ENCODE assay signal across 12 cellular contexts in the genomic region with DNA sequence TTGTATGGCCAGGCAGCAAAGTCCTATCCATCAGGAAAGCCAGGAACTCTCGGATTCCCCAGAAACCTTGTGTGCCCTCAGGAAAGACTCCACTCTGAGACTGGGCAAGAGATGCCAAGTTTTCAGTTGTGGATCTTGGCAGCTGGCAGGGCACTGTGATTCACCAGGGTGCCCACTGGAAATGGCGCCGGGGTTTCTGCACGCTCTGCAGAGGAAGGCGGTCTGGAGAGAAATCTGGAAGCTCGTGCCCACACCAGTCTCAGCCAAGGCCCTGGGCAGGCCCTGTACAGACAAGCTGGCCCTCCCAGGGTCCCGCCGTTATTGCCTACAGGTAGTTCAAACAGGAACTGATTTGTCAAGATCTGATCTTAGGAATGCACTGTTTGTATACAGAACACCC. TPM values are rescaled to one million over a fixed set of nuclear protein-coding genes. Genes with fewer than 3 reads are reported as not detected.
DNase-seq lines count a peak whose midpoint lies in the region; ATAC-seq and TF ChIP-seq lines count a peak whose summit lies in the region.
"Had no signal": no experiment of that assay in that cellular context is flagged by ENCODE, and none has a peak within 500 bp of the region (broad histone marks: within the 10 kb centered on the region; RNA-seq: fewer than 3 reads in every experiment).

No MANE protein-coding gene starts in this region.

- peak overlapping the region; percentile 84 for H3K27ac ChIP-seq in epithelial cell of prostate

- no peak for DNase-seq in activated CD4-positive, alpha-beta memory T cell treated with anti-CD3 and anti-CD28 coated beads for 36 hours
- DNase-seq in activated CD4-positive, alpha-beta memory T cell treated with anti-CD3 and anti-CD28 coated beads, Interleukin-2, amount 10 ng/mL, durations not matched to agents 7 days and 5 days: no peak
- peak; percentile 22 for DNase-seq in epithelial cell of prostate (ENCODE audit: low read depth, low spot score)
- DNase-seq in neural crest cell (ENCODE audit: low read depth, low spot score): no peak
- no peak for DNase-seq in type B pancreatic cell (ENCODE audit: extremely low spot score, unreplicated experiment)
- DNase-seq in activated T-cell treated with anti-CD3 and anti-CD28 coated beads, Interleukin-2, amount 50 U/mL, for 4 hours: no peak
- no peak for DNase-seq in SHP77 treated with DMSO at 0.1 percent for 48 hours (lab: John Stamatoyannopoulos, UW)
- DNase-seq in middle frontal gyrus (ENCODE audit: extremely low spot score, low spot score): no peak
- DNase-seq: ACHN, NCI-H69 had no signal

- H3K36me3 Mint-ChIP-seq in activated CD4-positive, alpha-beta memory T cell treated with anti-CD3 and anti-CD28 coated beads for 36 hours: peaks cover 7% of the 10 kb centered on the region
- H3K36me3 Mint-ChIP-seq in activated CD4-positive, alpha-beta memory T cell treated with anti-CD3 and anti-CD28 coated beads, Interleukin-2, amount 10 ng/mL, durations not matched to agents 7 days and 5 days (ENCODE audit: low read depth): peaks cover 29% of the 10 kb centered on the region
- H3K36me3 Mint-ChIP-seq in neural crest cell (ENCODE audit: low read depth) (no peaks in the 10 kb centered on the region), type B pancreatic cell (peaks cover 6% of the 10 kb centered on the region)
- no peaks in the 10 kb centered on the region for H3K36me3 Mint-ChIP-seq in activated T-cell treated with anti-CD3 and anti-CD28 coated beads, Interleukin-2, amount 50 U/mL, for 4 hours (ENCODE audit: insufficient read depth)

- CTCF ChIA-PET in activated CD4-positive, alpha-beta memory T cell treated with anti-CD3 and anti-CD28 coated beads for 36 hours (lab: Charles Lee): interaction anchor here (0.9 to 3.8 kb wide), 3 partner anchors 74 to 189 kb away, joined by 3 to 17 read pairs (median 3); no protein-coding TSS in a partner anchor
- CTCF ChIA-PET in activated CD4-positive, alpha-beta memory T cell treated with anti-CD3 and anti-CD28 coated beads, Interleukin-2, amount 10 ng/mL, durations not matched to agents 7 days and 5 days (lab: Charles Lee): interaction anchor here (0.9 kb wide), 1 partner anchor 161 kb away, joined by 3 read pairs; the partner anchor contains the start of gene DHX34

- peaks cover 50% of the 10 kb centered on the region for H3K4me1 Mint-ChIP-seq in activated CD4-positive, alpha-beta memory T cell treated with anti-CD3 and anti-CD28 coated beads for 36 hours (ENCODE audit: low read depth)
- H3K4me1 Mint-ChIP-seq in activated CD4-positive, alpha-beta memory T cell treated with anti-CD3 and anti-CD28 coated beads, Interleukin-2, amount 10 ng/mL, durations not matched to agents 7 days and 5 days: peaks cover 51% of the 10 kb centered on the region
- H3K4me1 Mint-ChIP-seq in neural crest cell (peaks cover 27% of the 10 kb centered on the region), type B pancreatic cell (ENCODE audit: unreplicated experiment) (peaks cover 29% of the 10 kb centered on the region)
- peaks cover 53% of the 10 kb centered on the region for H3K4me1 Mint-ChIP-seq in activated T-cell treated with anti-CD3 and anti-CD28 coated beads, Interleukin-2, amount 50 U/mL, for 4 hours (ENCODE audit: low read depth)

- intact Hi-C loops in activated CD4-positive, alpha-beta memory T cell treated with anti-CD3 and anti-CD28 coated beads for 36 hours (cut with micrococcal nuclease): loop anchor here (10.0 kb wide), 3 partner anchors 65 to 815 kb away; partner anchors contain the start of genes EMP3 and ZNF541

- no peaks in the 10 kb centered on the region for H3K27me3 Mint-ChIP-seq in activated CD4-positive, alpha-beta memory T cell treated with anti-CD3 and anti-CD28 coated beads for 36 hours
- H3K27me3 Mint-ChIP-seq in activated CD4-positive, alpha-beta memory T cell treated with anti-CD3 and anti-CD28 coated beads, Interleukin-2, amount 10 ng/mL, durations not matched to agents 7 days and 5 days: no peaks in the 10 kb centered on the region
- H3K27me3 Mint-ChIP-seq in neural crest cell (ENCODE audit: low read depth): no peaks in the 10 kb centered on the region
- no peaks in the 10 kb centered on the region for H3K27me3 Mint-ChIP-seq in type B pancreatic cell
- H3K27me3 Mint-ChIP-seq in activated T-cell treated with anti-CD3 and anti-CD28 coated beads, Interleukin-2, amount 50 U/mL, for 4 hours (ENCODE audit: low read depth): no peaks in the 10 kb centered on the region
- H3K27me3 Mint-ChIP-seq: dendritic cell treated with granulocyte-macrophage colony-stimulating factor and Interleukin-4, amounts not matched to agents 40 ng/mL and 50 ng/mL, for 4 days had no signal

- peak overlapping the region; percentile 21 for H3K27ac Mint-ChIP-seq in activated CD4-positive, alpha-beta memory T cell treated with anti-CD3 and anti-CD28 coated beads for 36 hours
- no peak overlapping the region for H3K27ac Mint-ChIP-seq in activated CD4-positive, alpha-beta memory T cell treated with anti-CD3 and anti-CD28 coated beads, Interleukin-2, amount 10 ng/mL, durations not matched to agents 7 days and 5 days
- H3K27ac Mint-ChIP-seq in neural crest cell (ENCODE audit: unreplicated experiment) (no peak overlapping the region), type B pancreatic cell (peak overlapping the region; percentile 35)
- H3K27ac Mint-ChIP-seq: T-helper 1 cell treated with Interleukin-12 subunit alpha and Interleukin-12 subunit beta and Interleukin-4 antibody, amounts not matched to agents 30 μg/mL and 1 μg/mL, for 36 hours had no signal

- H3K9me3 Mint-ChIP-seq in activated CD4-positive, alpha-beta memory T cell treated with anti-CD3 and anti-CD28 coated beads for 36 hours: no peaks in the 10 kb centered on the region
- H3K9me3 Mint-ChIP-seq in activated CD4-positive, alpha-beta memory T cell treated with anti-CD3 and anti-CD28 coated beads, Interleukin-2, amount 10 ng/mL, durations not matched to agents 7 days and 5 days: no peaks in the 10 kb centered on the region
- no peaks in the 10 kb centered on the region for H3K9me3 Mint-ChIP-seq in neural crest cell
- H3K9me3 Mint-ChIP-seq in type B pancreatic cell: no peaks in the 10 kb centered on the region
- no peaks in the 10 kb centered on the region for H3K9me3 Mint-ChIP-seq in activated T-cell treated with anti-CD3 and anti-CD28 coated beads, Interleukin-2, amount 50 U/mL, for 4 hours
- H3K9me3 Mint-ChIP-seq: dendritic cell treated with granulocyte-macrophage colony-stimulating factor and Interleukin-4, amounts not matched to agents 40 ng/mL and 50 ng/mL, for 4 days; T-helper 1 cell treated with Interleukin-12 subunit alpha and Interleukin-12 subunit beta and Interleukin-4 antibody, amounts not matched to agents 30 μg/mL and 1 μg/mL, for 36 hours had no signal

- POLR2A ChIA-PET in activated CD4-positive, alpha-beta memory T cell treated with anti-CD3 and anti-CD28 coated beads for 36 hours (lab: Charles Lee): interaction anchor here (2.1 kb wide), 1 partner anchor 26 kb away, joined by 7 read pairs; the partner anchor contains the start of gene KPTN
- POLR2A ChIA-PET in activated CD4-positive, alpha-beta memory T cell treated with anti-CD3 and anti-CD28 coated beads, Interleukin-2, amount 10 ng/mL, durations not matched to agents 7 days and 5 days (lab: Charles Lee): interaction anchor here (1.0 kb wide), 1 partner anchor 25 kb away, joined by 3 read pairs; no protein-coding TSS in a partner anchor

- no peak for TF ChIP-seq CTCF in neural crest cell (conservative IDR thresholded peaks at IDR 0.05)
- no peak for TF ChIP-seq CTCF in type B pancreatic cell (conservative IDR thresholded peaks at IDR 0.05)

- H3K4me3 Mint-ChIP-seq in activated CD4-positive, alpha-beta memory T cell treated with anti-CD3 and anti-CD28 coated beads for 36 hours: no peak overlapping the region
- H3K4me3 Mint-ChIP-seq in activated CD4-positive, alpha-beta memory T cell treated with anti-CD3 and anti-CD28 coated beads, Interleukin-2, amount 10 ng/mL, durations not matched to agents 7 days and 5 days: no peak overlapping the region
- H3K4me3 Mint-ChIP-seq in neural crest cell (peak overlapping the region; percentile 22), type B pancreatic cell (no peak overlapping the region)
- no peak overlapping the region for H3K4me3 Mint-ChIP-seq in activated T-cell treated with anti-CD3 and anti-CD28 coated beads, Interleukin-2, amount 50 U/mL, for 4 hours
- H3K4me3 Mint-ChIP-seq: dendritic cell treated with granulocyte-macrophage colony-stimulating factor and Interleukin-4, amounts not matched to agents 40 ng/mL and 50 ng/mL, for 4 days; T-helper 1 cell treated with Interleukin-12 subunit alpha and Interleukin-12 subunit beta and Interleukin-4 antibody, amounts not matched to agents 30 μg/mL and 1 μg/mL, for 36 hours had no signal

- no peak for ATAC-seq in activated T-cell treated with anti-CD3 and anti-CD28 coated beads, Interleukin-2, amount 50 U/mL, for 4 hours

RNA-seq across cellular contexts. Expression of gene NAPA, which starts 4.9 kb away (rescaled TPM):
- 10 to 100 TPM; 67.3 to 70.4 TPM for total RNA-seq in activated CD4-positive, alpha-beta memory T cell treated with anti-CD3 and anti-CD28 coated beads for 36 hours
- 100 to 1,000 TPM; 117 to 119 TPM for total RNA-seq in activated CD4-positive, alpha-beta memory T cell treated with anti-CD3 and anti-CD28 coated beads, Interleukin-2, amount 10 ng/mL, durations not matched to agents 7 days and 5 days
- total RNA-seq in neural crest cell (67.2 and 69.2 TPM in 2 replicates), type B pancreatic cell (ENCODE audit: low replicate concordance) (63.0 and 80.6 TPM in 2 replicates)
- 100 to 1,000 TPM in 2 of 3 donors, 10 to 100 TPM in 1; 94.5 to 106 (median 106) TPM for total RNA-seq in activated T-cell treated with anti-CD3 and anti-CD28 coated beads, Interleukin-2, amount 50 U/mL, for 4 hours

RNA-seq across cellular contexts. Expression of gene KPTN, which starts 26.0 kb away (rescaled TPM):
- 1 to 10 TPM; 7.0 to 9.2 TPM for total RNA-seq in activated CD4-positive, alpha-beta memory T cell treated with anti-CD3 and anti-CD28 coated beads for 36 hours
- total RNA-seq in activated CD4-positive, alpha-beta memory T cell treated with anti-CD3 and anti-CD28 coated beads, Interleukin-2, amount 10 ng/mL, durations not matched to agents 7 days and 5 days: 1 to 10 TPM; 6.6 to 7.7 TPM
- total RNA-seq in neural crest cell (30.0 and 30.2 TPM in 2 replicates), type B pancreatic cell (ENCODE audit: low replicate concordance) (9.6 and 21.2 TPM in 2 replicates)
- total RNA-seq in activated T-cell treated with anti-CD3 and anti-CD28 coated beads, Interleukin-2, amount 50 U/mL, for 4 hours: 10 to 100 TPM; 12.3 to 17.4 (median 14.9) TPM

RNA-seq across cellular contexts. Expression of gene SLC8A2, which starts 38.3 kb away (rescaled TPM):
- under 1 TPM in 1 of 2 experiments, not detected in 1; 0.14 TPM for total RNA-seq in activated CD4-positive, alpha-beta memory T cell treated with anti-CD3 and anti-CD28 coated beads for 36 hours
- total RNA-seq in activated CD4-positive, alpha-beta memory T cell treated with anti-CD3 and anti-CD28 coated beads, Interleukin-2, amount 10 ng/mL, durations not matched to agents 7 days and 5 days: not detected
- total RNA-seq in neural crest cell (0.61 and 0.70 TPM in 2 replicates), type B pancreatic cell (ENCODE audit: low replicate concordance) (1.2 and 1.3 TPM in 2 replicates)
- under 1 TPM in 1 of 3 donors, not detected in 2; 0.05 TPM for total RNA-seq in activated T-cell treated with anti-CD3 and anti-CD28 coated beads, Interleukin-2, amount 50 U/mL, for 4 hours

Comparison
In these comparisons a context has a peak if more than half of its experiments do, and no peak if none do; other contexts are left out.
1. H3K27ac Mint-ChIP-seq: peak in activated CD4-positive, alpha-beta memory T cell treated with anti-CD3 and anti-CD28 coated beads for 36 hours (single experiment) and type B pancreatic cell (single experiment); none in activated CD4-positive, alpha-beta memory T cell treated with anti-CD3 and anti-CD28 coated beads, Interleukin-2, amount 10 ng/mL, durations not matched to agents 7 days and 5 days (single experiment) and neural crest cell (single experiment).